ENCODE assay signal across 33 cellular contexts in genomic region chrX:74525116-74525515, GRCh38.
"Had no signal": no experiment of that assay in that cellular context is flagged by ENCODE, and none has a peak within 500 bp of the region (broad histone marks: within the 10 kb centered on the region; RNA-seq: fewer than 3 reads in every experiment).

No MANE protein-coding gene starts in this region.

- FAIRE-seq: endothelial cell of umbilical vein had no signal

- H3K27me3 Mint-ChIP-seq: activated naive CD4-positive, alpha-beta T cell treated with anti-CD3 and anti-CD28 coated beads, Interleukin-2, amount 10 ng/mL, durations not matched to agents 7 days and 5 days; activated naive CD8-positive, alpha-beta T cell treated with anti-CD3 and anti-CD28 coated beads, Interleukin-2, amount 10 ng/mL, durations not matched to agents 7 days and 5 days; progenitor cell of endocrine pancreas; stimulated activated memory B cell treated with anti-CD40 and anti-IgM and Interleukin-4, amounts not matched to agents 10 μg/mL and 1 μg/mL and 100 μg/mL, for 72 hours; stimulated activated naive CD8-positive, alpha-beta T cell treated with anti-CD3 and anti-CD28 coated beads, Interleukin-15, amount 100 ng/mL, for 72 hours; T-helper 17 cell; type B pancreatic cell had no signal

- H3K4me2 ChIP-seq: smooth muscle cell had no signal

- H3K9me3 ChIP-seq: heart right ventricle, left lung, mucosa of descending colon, uterus had no signal

- H3K27me3 ChIP-seq: foreskin keratinocyte, heart right ventricle, left lung, uterus had no signal

- H3K27ac Mint-ChIP-seq: activated naive CD4-positive, alpha-beta T cell treated with anti-CD3 and anti-CD28 coated beads, Interleukin-2, amount 10 ng/mL, durations not matched to agents 7 days and 5 days; activated naive CD8-positive, alpha-beta T cell treated with anti-CD3 and anti-CD28 coated beads, Interleukin-2, amount 10 ng/mL, durations not matched to agents 7 days and 5 days; activated T-helper 1 cell treated with anti-CD3 and anti-CD28 coated beads, Interleukin-12 subunit alpha, Interleukin-12 subunit beta, Interleukin-2, Interleukin-4 antibody, amounts not matched to agents 30 ng/mL and 10 ng/mL and 1 ng/mL, durations not matched to agents 14 hours and 24 hours and 36 hours; natural killer cell treated with Interleukin-12 subunit alpha and Interleukin-12 subunit beta and Interleukin-15 and Interleukin-18, amount 100 ng/mL, for 72 hours; progenitor cell of endocrine pancreas; stimulated activated memory B cell treated with anti-CD40 and anti-IgM and Interleukin-4, amounts not matched to agents 10 μg/mL and 1 μg/mL and 100 μg/mL, for 72 hours; stimulated activated naive CD8-positive, alpha-beta T cell treated with anti-CD3 and anti-CD28 coated beads, Interleukin-15, amount 100 ng/mL, for 72 hours; T-helper 17 cell; type B pancreatic cell had no signal

- H3K4me1 ChIP-seq: foreskin keratinocyte, left lung, uterus had no signal

- H3K4me1 Mint-ChIP-seq: activated naive CD4-positive, alpha-beta T cell treated with anti-CD3 and anti-CD28 coated beads, Interleukin-2, amount 10 ng/mL, durations not matched to agents 7 days and 5 days; activated naive CD8-positive, alpha-beta T cell treated with anti-CD3 and anti-CD28 coated beads, Interleukin-2, amount 10 ng/mL, durations not matched to agents 7 days and 5 days; stimulated activated memory B cell treated with anti-CD40 and anti-IgM and Interleukin-4, amounts not matched to agents 10 μg/mL and 1 μg/mL and 100 μg/mL, for 72 hours; stimulated activated naive CD8-positive, alpha-beta T cell treated with anti-CD3 and anti-CD28 coated beads, Interleukin-15, amount 100 ng/mL, for 72 hours; T-helper 17 cell had no signal

- ATAC-seq: activated CD4-positive, CD25-positive, alpha-beta regulatory T cell treated with anti-CD3 and anti-CD28 coated beads, Interleukin-2, amount 50 U/mL, for 24 hours; foreskin keratinocyte; heart right ventricle; left lung; mucosa of descending colon; natural killer cell treated with Interleukin-12 subunit alpha and Interleukin-12 subunit beta and Interleukin-15 and Interleukin-18, amount 100 ng/mL, for 72 hours; stimulated activated memory B cell treated with anti-CD40 and anti-IgM and Interleukin-4, amounts not matched to agents 10 μg/mL and 1 μg/mL and 100 μg/mL, for 72 hours; stimulated activated naive CD8-positive, alpha-beta T cell treated with anti-CD3 and anti-CD28 coated beads, Interleukin-15, amount 100 ng/mL, for 72 hours; T-helper 17 cell had no signal

- H3K4me3 ChIP-seq: heart right ventricle, left lung, mucosa of descending colon, smooth muscle cell, uterus had no signal

- DNase-seq: activated CD4-positive, alpha-beta T cell treated with anti-CD3 and anti-CD28 coated beads for 48 hours; activated CD4-positive, alpha-beta T cell treated with anti-CD3 and anti-CD28 coated beads, Interleukin-2, amount 50 U/mL, for 48 hours; activated CD8-positive, alpha-beta memory T cell treated with anti-CD3 and anti-CD28 coated beads, Interleukin-2, amount 50 U/mL, for 4 hours; activated effector memory CD4-positive, alpha-beta T cell treated with anti-CD3 and anti-CD28 coated beads, Interleukin-2, amount 50 U/mL, for 16 hours; activated naive CD4-positive, alpha-beta T cell treated with anti-CD3 and anti-CD28 coated beads, Interleukin-2, amount 10 ng/mL, durations not matched to agents 7 days and 5 days; activated naive CD8-positive, alpha-beta T cell treated with anti-CD3 and anti-CD28 coated beads, Interleukin-2, amount 10 ng/mL, durations not matched to agents 7 days and 5 days; activated T-cell treated with anti-CD3 and anti-CD28 coated beads, Interleukin-2, amount 50 U/mL, for 1 hour; amygdala; caudate nucleus; cortex of kidney; foreskin keratinocyte; heart right ventricle; kidney glomerular epithelial cell; left lung; mucosa of descending colon; stimulated activated CD4-positive, alpha-beta T cell treated with anti-CD3 and anti-CD28 coated beads, Interleukin-1b, Interleukin-23, amount 100 ng/mL, for 48 hours; stimulated activated CD4-positive, alpha-beta T cell treated with anti-CD3 and anti-CD28 coated beads, Interleukin-4, amount 100 ng/mL, for 4 hours; stimulated activated CD8-positive, alpha-beta memory T cell treated with anti-CD3 and anti-CD28 coated beads, Interleukin-4, amount 100 ng/mL, for 48 hours; stimulated activated naive CD8-positive, alpha-beta T cell treated with anti-CD3 and anti-CD28 coated beads, Interleukin-15, amount 100 ng/mL, for 72 hours; substantia nigra; SW 1271; T-helper 17 cell; T1000; uterus; WERI-Rb-1 had no signal

- H3K9me3 Mint-ChIP-seq: activated naive CD4-positive, alpha-beta T cell treated with anti-CD3 and anti-CD28 coated beads, Interleukin-2, amount 10 ng/mL, durations not matched to agents 7 days and 5 days; activated naive CD8-positive, alpha-beta T cell treated with anti-CD3 and anti-CD28 coated beads, Interleukin-2, amount 10 ng/mL, durations not matched to agents 7 days and 5 days; activated T-helper 1 cell treated with anti-CD3 and anti-CD28 coated beads, Interleukin-12 subunit alpha, Interleukin-12 subunit beta, Interleukin-2, Interleukin-4 antibody, amounts not matched to agents 30 ng/mL and 10 ng/mL and 1 ng/mL, durations not matched to agents 14 hours and 24 hours and 36 hours; natural killer cell treated with Interleukin-12 subunit alpha and Interleukin-12 subunit beta and Interleukin-15 and Interleukin-18, amount 100 ng/mL, for 72 hours; stimulated activated memory B cell treated with anti-CD40 and anti-IgM and Interleukin-4, amounts not matched to agents 10 μg/mL and 1 μg/mL and 100 μg/mL, for 72 hours; stimulated activated naive CD8-positive, alpha-beta T cell treated with anti-CD3 and anti-CD28 coated beads, Interleukin-15, amount 100 ng/mL, for 72 hours; type B pancreatic cell had no signal

- H3K27ac ChIP-seq: foreskin keratinocyte, heart right ventricle, left lung, uterus, WERI-Rb-1 had no signal

- H3K36me3 Mint-ChIP-seq: activated naive CD4-positive, alpha-beta T cell treated with anti-CD3 and anti-CD28 coated beads, Interleukin-2, amount 10 ng/mL, durations not matched to agents 7 days and 5 days; activated naive CD8-positive, alpha-beta T cell treated with anti-CD3 and anti-CD28 coated beads, Interleukin-2, amount 10 ng/mL, durations not matched to agents 7 days and 5 days; natural killer cell treated with Interleukin-12 subunit alpha and Interleukin-12 subunit beta and Interleukin-15 and Interleukin-18, amount 100 ng/mL, for 72 hours; stimulated activated memory B cell treated with anti-CD40 and anti-IgM and Interleukin-4, amounts not matched to agents 10 μg/mL and 1 μg/mL and 100 μg/mL, for 72 hours; type B pancreatic cell had no signal

- H3K4me3 Mint-ChIP-seq: activated naive CD4-positive, alpha-beta T cell treated with anti-CD3 and anti-CD28 coated beads, Interleukin-2, amount 10 ng/mL, durations not matched to agents 7 days and 5 days; activated naive CD8-positive, alpha-beta T cell treated with anti-CD3 and anti-CD28 coated beads, Interleukin-2, amount 10 ng/mL, durations not matched to agents 7 days and 5 days; activated T-helper 1 cell treated with anti-CD3 and anti-CD28 coated beads, Interleukin-12 subunit alpha, Interleukin-12 subunit beta, Interleukin-2, Interleukin-4 antibody, amounts not matched to agents 30 ng/mL and 10 ng/mL and 1 ng/mL, durations not matched to agents 14 hours and 24 hours and 36 hours; natural killer cell treated with Interleukin-12 subunit alpha and Interleukin-12 subunit beta and Interleukin-15 and Interleukin-18, amount 100 ng/mL, for 72 hours; stimulated activated memory B cell treated with anti-CD40 and anti-IgM and Interleukin-4, amounts not matched to agents 10 μg/mL and 1 μg/mL and 100 μg/mL, for 72 hours; stimulated activated naive CD8-positive, alpha-beta T cell treated with anti-CD3 and anti-CD28 coated beads, Interleukin-15, amount 100 ng/mL, for 72 hours; T-helper 17 cell; type B pancreatic cell had no signal

- H3K36me3 ChIP-seq: heart right ventricle, left lung, uterus, WERI-Rb-1 had no signal
